ENCODE assay signal across 11 cellular contexts in the genomic region with DNA sequence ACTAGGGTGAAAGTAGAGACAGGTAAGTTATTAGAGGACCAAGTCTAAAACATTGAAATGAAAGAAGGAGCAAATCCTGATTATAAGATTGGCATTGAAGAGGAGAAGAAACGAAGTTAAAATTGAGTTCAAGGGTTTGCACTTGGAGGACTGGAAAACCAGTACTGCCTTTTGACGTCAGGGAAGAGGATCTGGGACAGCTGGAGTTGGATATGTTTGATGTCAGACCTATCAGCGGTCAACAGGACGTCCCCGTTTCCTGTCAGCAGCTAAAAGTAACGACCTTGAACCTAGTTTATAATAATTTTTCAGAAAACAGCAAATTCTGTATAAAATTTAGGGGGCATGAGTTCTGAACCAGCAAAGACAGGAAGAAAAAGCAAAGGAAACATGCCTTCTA. TPM values are rescaled to one million over a fixed set of nuclear protein-coding genes. Genes with fewer than 3 reads are reported as not detected.
DNase-seq lines count a peak whose midpoint lies in the region; ATAC-seq, FAIRE-seq and TF ChIP-seq lines count a peak whose summit lies in the region.
"Had no signal": no experiment of that assay in that cellular context is flagged by ENCODE, and none has a peak within 500 bp of the region (broad histone marks: within the 10 kb centered on the region; RNA-seq: fewer than 3 reads in every experiment).

No MANE protein-coding gene starts in this region.

- TF ChIP-seq POLR2A in right lobe of liver (IDR thresholded peaks at IDR 0.05) (peak; percentile 23), body of pancreas (IDR thresholded peaks at IDR 0.05) (no peak)

- H3K4me3 ChIP-seq in astrocyte (ENCODE audit: insufficient read depth, low read depth, low read length) (no peak overlapping the region), right lobe of liver (peak overlapping the region; percentile 79 to 90 (median 89)), stomach smooth muscle (ENCODE audit: low read length in 2 of 2) (peak overlapping the region; percentile 94 to 95), body of pancreas (no peak overlapping the region)

- peak overlapping the region; percentile 52 for H3K4me3 Mint-ChIP-seq in activated CD4-positive, alpha-beta T cell treated with anti-CD3 and anti-CD28 coated beads, Interleukin-2, amount 10 ng/mL, durations not matched to agents 24 days and 14 days
- H3K4me3 Mint-ChIP-seq in astrocyte (ENCODE audit: unreplicated experiment), result peak overlapping the region; percentile 81

- H3K36me3 Mint-ChIP-seq in activated CD4-positive, alpha-beta T cell treated with anti-CD3 and anti-CD28 coated beads, Interleukin-2, amount 10 ng/mL, durations not matched to agents 24 days and 14 days (ENCODE audit: low read depth), result peaks cover 2% of the 10 kb centered on the region
- peaks cover 2% of the 10 kb centered on the region for H3K36me3 Mint-ChIP-seq in astrocyte (ENCODE audit: low read depth, unreplicated experiment)

- intact Hi-C loops in activated CD4-positive, alpha-beta T cell treated with anti-CD3 and anti-CD28 coated beads, Interleukin-2, amount 10 ng/mL, durations not matched to agents 24 days and 14 days (cut with micrococcal nuclease), result loop anchor here (5.0 kb wide), 1 partner anchor 69 kb away; no protein-coding TSS in a partner anchor
- intact Hi-C loops in right lobe of liver (cut with DNase I) (no loop called here), body of pancreas (cut with DNase I) (no loop called here)

- H3K9me3 Mint-ChIP-seq in activated CD4-positive, alpha-beta T cell treated with anti-CD3 and anti-CD28 coated beads, Interleukin-2, amount 10 ng/mL, durations not matched to agents 24 days and 14 days, result no peaks in the 10 kb centered on the region
- no peaks in the 10 kb centered on the region for H3K9me3 Mint-ChIP-seq in astrocyte (ENCODE audit: unreplicated experiment)

- FAIRE-seq in astrocyte (lab: Jason Lieb, UNC), result no peak
- FAIRE-seq: A549 had no signal

- TF ChIP-seq CTCF in astrocyte (IDR thresholded peaks at IDR 0.05; ENCODE audit: insufficient read depth, low read depth, low read length), result no peak
- TF ChIP-seq CTCF in right lobe of liver (IDR thresholded peaks at IDR 0.05), result no peak
- TF ChIP-seq CTCF in body of pancreas (IDR thresholded peaks at IDR 0.05), result no peak

- no peaks in the 10 kb centered on the region for H3K27me3 ChIP-seq in astrocyte (ENCODE audit: insufficient read depth, low read length)
- no peaks in the 10 kb centered on the region for H3K27me3 ChIP-seq in right lobe of liver
- H3K27me3 ChIP-seq in stomach smooth muscle (ENCODE audit: control insufficient read depth in 1 of 2, insufficient read depth in 2 of 2, low read length in 2 of 2), result no peaks in the 10 kb centered on the region
- H3K27me3 ChIP-seq in body of pancreas, result no peaks in the 10 kb centered on the region
- H3K27me3 ChIP-seq: SJCRH30 had no signal

- H3K27me3 Mint-ChIP-seq in activated CD4-positive, alpha-beta T cell treated with anti-CD3 and anti-CD28 coated beads, Interleukin-2, amount 10 ng/mL, durations not matched to agents 24 days and 14 days, result peaks cover 57% of the 10 kb centered on the region
- H3K27me3 Mint-ChIP-seq in astrocyte (ENCODE audit: low read depth, unreplicated experiment), result no peaks in the 10 kb centered on the region

- peak overlapping the region; percentile 86 for H2AFZ ChIP-seq in astrocyte (ENCODE audit: low read depth, low read length)

- H3K36me3 ChIP-seq in astrocyte (ENCODE audit: insufficient read depth, low read length), result no peaks in the 10 kb centered on the region
- no peaks in the 10 kb centered on the region for H3K36me3 ChIP-seq in right lobe of liver
- H3K36me3 ChIP-seq in stomach smooth muscle (ENCODE audit: control insufficient read depth in 2 of 2, insufficient read depth in 2 of 2, low read length in 2 of 2), result peaks cover 1 to 3% of the 10 kb centered on the region in 2 donors
- no peaks in the 10 kb centered on the region for H3K36me3 ChIP-seq in body of pancreas (replicated peaks in 1 of 2; ENCODE audit: insufficient read depth in 1 of 2, low read depth in 2 of 2)
- H3K36me3 ChIP-seq: SJCRH30 had no signal

- H3K9ac ChIP-seq in astrocyte (ENCODE audit: low read length), result no peak overlapping the region
- H3K9ac ChIP-seq in stomach smooth muscle (ENCODE audit: low read length in 2 of 2), result peak overlapping the region; percentile 100

- H3K9me3 ChIP-seq in astrocyte (ENCODE audit: insufficient read depth, low read depth, low read length) (no peaks in the 10 kb centered on the region), right lobe of liver (no peaks in the 10 kb centered on the region), stomach smooth muscle (ENCODE audit: control insufficient read depth in 2 of 2, low read length in 2 of 2) (peaks cover 4 to 5% of the 10 kb centered on the region in 2 donors), body of pancreas (no peaks in the 10 kb centered on the region)
- H3K9me3 ChIP-seq: A549, SJCRH30 had no signal

- DNase-seq in activated CD4-positive, alpha-beta T cell treated with anti-CD3 and anti-CD28 coated beads, Interleukin-2, amount 10 ng/mL, durations not matched to agents 24 days and 14 days, result no peak
- DNase-seq in activated CD4-positive, alpha-beta T cell treated with anti-CD3 and anti-CD28 coated beads for 4 hours, result no peak
- DNase-seq in astrocyte (ENCODE audit: low read depth) (no peak), right lobe of liver (no peak), body of pancreas (no peak), COR-L47 (lab: John Stamatoyannopoulos, UW) (no peak)
- DNase-seq: NCI-H2227 treated with DMSO at 0.1 percent for 48 hours, SJCRH30 had no signal

- H3K79me2 ChIP-seq in astrocyte (ENCODE audit: insufficient read depth, low read length), result peaks cover 11% of the 10 kb centered on the region

- no peak overlapping the region for H3K27ac ChIP-seq in astrocyte (ENCODE audit: low read depth, low read length)
- peak overlapping the region; percentile 97 to 99 (median 98) for H3K27ac ChIP-seq in right lobe of liver
- H3K27ac ChIP-seq in stomach smooth muscle (ENCODE audit: low read length), result peak overlapping the region; percentile 100
- H3K27ac ChIP-seq in body of pancreas, result peak overlapping the region in 1 of 4 donors; percentile 45
- H3K27ac ChIP-seq: SJCRH30 had no signal

- no peak overlapping the region for H3K27ac Mint-ChIP-seq in activated CD4-positive, alpha-beta T cell treated with anti-CD3 and anti-CD28 coated beads, Interleukin-2, amount 10 ng/mL, durations not matched to agents 24 days and 14 days
- no peak overlapping the region for H3K27ac Mint-ChIP-seq in astrocyte (ENCODE audit: unreplicated experiment)

- H3K4me1 ChIP-seq in astrocyte (ENCODE audit: insufficient read depth, low read length) (peaks cover 11% of the 10 kb centered on the region), right lobe of liver (peaks cover 0 to 18% (median 7%) of the 10 kb centered on the region in 4 donors), stomach smooth muscle (ENCODE audit: control insufficient read depth, insufficient read depth, low read length) (peaks cover 43% of the 10 kb centered on the region), body of pancreas (peaks cover 21% of the 10 kb centered on the region)
- H3K4me1 ChIP-seq: SJCRH30 had no signal

- ATAC-seq in right lobe of liver (peak in 2 of 4 donors; percentile 3 to 4), body of pancreas (no peak), GM21737 (IDR thresholded peaks at IDR 0.05; ENCODE audit: unreplicated experiment) (no peak)

- no peaks in the 10 kb centered on the region for H4K20me1 ChIP-seq in astrocyte (ENCODE audit: insufficient read depth, low read length)

- peak overlapping the region; percentile 99 for H3K4me2 ChIP-seq in astrocyte (ENCODE audit: low read length)

- peaks cover 24% of the 10 kb centered on the region for H3K4me1 Mint-ChIP-seq in activated CD4-positive, alpha-beta T cell treated with anti-CD3 and anti-CD28 coated beads, Interleukin-2, amount 10 ng/mL, durations not matched to agents 24 days and 14 days
- H3K4me1 Mint-ChIP-seq in astrocyte (ENCODE audit: low read depth, unreplicated experiment), result peaks cover 4% of the 10 kb centered on the region

- WGBS in right lobe of liver (ENCODE audit: insufficient coverage, low coverage, low lambda C conversion rate, missing lambda C conversion rate), result 18% methylated on average over 6 of the region's 6 CpGs
- whole genome bisulfite sequencing in body of pancreas, 2 donors, result 64 to 70% methylated on average over 6 of the region's 6 CpGs

RNA-seq across cellular contexts. Expression of a gene that starts 1.2 kb away (rescaled TPM):
- total RNA-seq in activated CD4-positive, alpha-beta T cell treated with anti-CD3 and anti-CD28 coated beads, Interleukin-2, amount 10 ng/mL, durations not matched to agents 24 days and 14 days, result 0.57 and 0.61 TPM in 2 replicates
- total RNA-seq in astrocyte (73.0 and 76.8 TPM in 2 replicates), right lobe of liver (10 to 100 TPM; 45.7 to 67.1 (median 59.1) TPM), body of pancreas (10 to 100 TPM; 28.5 to 58.0 TPM)

Comparison
In these comparisons a context has a peak if more than half of its experiments do, and no peak if none do; other contexts are left out.
1. H3K4me3 ChIP-seq: peak in right lobe of liver (3 of 3) and stomach smooth muscle (2 of 2); none in astrocyte (single experiment) and body of pancreas (0 of 2).
2. RNA of a gene that starts 1.2 kb away (total RNA-seq): 73.0 to 76.8 TPM in astrocyte, 45.7 to 67.1 TPM in right lobe of liver and 28.5 to 58.0 TPM in body of pancreas; 0.57 to 0.61 TPM in activated CD4-positive, alpha-beta T cell treated with anti-CD3 and anti-CD28 coated beads, Interleukin-2, amount 10 ng/mL, durations not matched to agents 24 days and 14 days; every median in the first group is over 10 times any median in the second.